In the genomic region with DNA sequence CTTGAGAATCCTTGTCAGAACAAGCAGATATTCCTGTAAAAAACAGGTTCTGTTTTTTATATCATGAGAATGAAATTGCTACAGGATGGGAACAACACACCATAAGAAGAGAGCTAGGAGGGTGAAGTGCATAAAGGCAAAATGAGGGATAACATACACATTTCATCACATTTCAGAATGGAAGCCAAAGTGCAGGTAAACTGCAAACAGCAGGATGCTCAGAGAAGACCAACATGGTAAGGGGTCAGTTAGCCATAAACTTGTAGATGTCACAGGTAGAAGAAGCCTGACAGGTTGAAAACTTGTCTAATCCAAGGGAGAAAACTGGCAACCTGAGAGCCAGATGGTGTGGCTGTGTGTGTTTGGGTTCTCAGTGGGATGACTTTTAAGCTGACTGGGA, we compare ENCODE assay signal across 32 cellular contexts.
"Had no signal": no experiment of that assay in that cellular context is flagged by ENCODE, and none has a peak within 500 bp of the region (broad histone marks: within the 10 kb centered on the region; RNA-seq: fewer than 3 reads in every experiment).

No MANE protein-coding gene starts in this region.

- H3K9me3 ChIP-seq: adrenal gland, body of pancreas, esophagus muscularis mucosa, gastrocnemius medialis, heart left ventricle had no signal

- H3K27me3 ChIP-seq: adrenal gland, body of pancreas, esophagus muscularis mucosa, foreskin keratinocyte, gastrocnemius medialis, heart left ventricle had no signal

- H3K27ac ChIP-seq: adrenal gland, body of pancreas, coronary artery, dorsolateral prefrontal cortex, esophagus muscularis mucosa, foreskin keratinocyte, gastrocnemius medialis, heart left ventricle had no signal

- H3K4me3 ChIP-seq: adrenal gland, body of pancreas, coronary artery, dorsolateral prefrontal cortex, esophagus muscularis mucosa, gastrocnemius medialis, heart left ventricle had no signal

- ATAC-seq: activated CD4-positive, alpha-beta T cell treated with anti-CD3 and anti-CD28 coated beads for 36 hours; activated CD8-positive, alpha-beta memory T cell treated with anti-CD3 and anti-CD28 coated beads, Interleukin-2, amount 10 ng/mL, durations not matched to agents 7 days and 5 days; activated CD8-positive, alpha-beta T cell treated with anti-CD3 and anti-CD28 coated beads, Interleukin-2, amount 10 ng/mL, durations not matched to agents 7 days and 5 days; activated naive CD8-positive, alpha-beta T cell treated with anti-CD3 and anti-CD28 coated beads, Interleukin-2, amount 50 U/mL, for 24 hours; body of pancreas; foreskin keratinocyte; gastrocnemius medialis; heart left ventricle; T-helper 17 cell had no signal

- DNase-seq: activated CD4-positive, alpha-beta memory T cell treated with anti-CD3 and anti-CD28 coated beads for 36 hours; activated CD4-positive, alpha-beta T cell treated with anti-CD3 and anti-CD28 coated beads for 36 hours; activated CD4-positive, alpha-beta T cell treated with anti-CD3 and anti-CD28 coated beads, Interleukin-2, amount 10 ng/mL, durations not matched to agents 24 days and 14 days; activated CD4-positive, CD25-positive, alpha-beta regulatory T cell; activated CD4-positive, CD25-positive, alpha-beta regulatory T cell treated with anti-CD3 and anti-CD28 coated beads, Interleukin-2, amount 50 U/mL, for 72 hours; activated CD8-positive, alpha-beta memory T cell treated with anti-CD3 and anti-CD28 coated beads, Interleukin-2, amount 10 ng/mL, durations not matched to agents 7 days and 5 days; activated CD8-positive, alpha-beta memory T cell treated with anti-CD3 and anti-CD28 coated beads, Interleukin-2, amount 50 U/mL, for 4 hours; activated CD8-positive, alpha-beta T cell treated with anti-CD3 and anti-CD28 coated beads, Interleukin-2, amount 10 ng/mL, durations not matched to agents 7 days and 5 days; activated effector memory CD4-positive, alpha-beta T cell treated with anti-CD3 and anti-CD28 coated beads, Interleukin-2, amount 50 U/mL, for 16 hours; activated naive CD4-positive, alpha-beta T cell treated with anti-CD3 and anti-CD28 coated beads for 36 hours; activated naive CD8-positive, alpha-beta T cell treated with anti-CD3 and anti-CD28 coated beads for 36 hours; activated naive CD8-positive, alpha-beta T cell treated with anti-CD3 and anti-CD28 coated beads, Interleukin-2, amount 50 U/mL, for 24 hours; activated T-cell treated with anti-CD3 and anti-CD28 coated beads, Interleukin-2, amount 50 U/mL, for 1 hour; activated T-cell treated with anti-CD3 and anti-CD28 coated beads, Interleukin-2, amount 50 U/mL, for 48 hours; adrenal gland; amygdala; aorta; body of pancreas; caudate nucleus; cerebellar nuclear complex; dorsolateral prefrontal cortex; effector memory CD4-positive, alpha-beta T cell; endodermal cell; erythroblast; foreskin keratinocyte; gastrocnemius medialis; glutamatergic neuron; heart left ventricle; T-helper 17 cell; T1000 had no signal

- H3K4me1 ChIP-seq: adrenal gland, body of pancreas, esophagus muscularis mucosa, foreskin keratinocyte, gastrocnemius medialis, heart left ventricle had no signal

- H3K36me3 ChIP-seq: adrenal gland, esophagus muscularis mucosa, gastrocnemius medialis, heart left ventricle had no signal
